In the genomic region with DNA sequence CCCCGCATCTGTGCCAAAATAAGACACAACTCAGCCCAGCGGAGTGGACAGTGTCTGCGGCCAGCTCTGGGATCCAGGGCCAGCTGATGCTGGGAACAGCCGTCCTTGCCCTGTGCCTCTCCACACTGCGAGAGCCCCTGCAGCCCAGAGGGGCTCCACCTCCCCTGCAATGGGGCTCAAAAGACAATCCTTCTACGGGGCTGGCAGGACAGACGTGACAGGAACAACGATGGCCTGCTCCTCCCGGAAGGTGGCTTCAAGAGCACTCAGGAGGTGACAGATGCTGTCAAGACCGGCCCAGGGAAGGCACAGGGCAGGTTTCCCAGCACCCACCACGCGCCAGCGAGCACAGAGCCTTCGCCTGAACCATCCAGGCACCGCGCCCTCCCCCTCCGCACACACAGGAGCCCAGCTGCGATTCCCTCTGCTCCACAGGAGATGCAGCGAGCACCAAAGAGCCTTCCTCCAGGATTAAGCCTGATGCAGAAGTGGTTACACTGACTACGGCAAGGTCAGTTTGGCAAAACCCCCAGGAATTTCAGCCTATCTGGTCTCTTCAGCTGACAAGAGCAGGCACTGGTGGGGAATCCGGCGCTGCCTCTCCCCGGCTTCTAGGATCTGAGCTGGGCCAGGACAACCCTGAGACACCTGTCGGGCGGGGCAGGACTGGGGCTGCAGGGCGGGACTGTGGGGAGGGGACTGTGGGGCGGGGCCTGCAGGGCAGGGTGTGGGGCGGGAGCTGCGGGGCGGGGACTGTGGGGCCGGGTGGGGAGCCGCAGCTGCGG, we compare ENCODE assay signal across 8 cellular contexts.
DNase-seq lines count a peak whose midpoint lies in the region; ATAC-seq and TF ChIP-seq lines count a peak whose summit lies in the region.

No MANE protein-coding gene starts in this region.

- DNase-seq in AG08395 (ENCODE audit: low spot score): peak; percentile 20
- peak; percentile 61 for DNase-seq in IMR-90
- DNase-seq in activated naive CD8-positive, alpha-beta T cell treated with anti-CD3 and anti-CD28 coated beads, Interleukin-2, amount 50 U/mL, for 24 hours: no peak
- peak; percentile 78 for DNase-seq in iPS-NIHi7 (ENCODE audit: extremely low spot score)
- DNase-seq in stimulated activated naive B cell treated with anti-CD40 and anti-IgM and Interleukin-4, amounts not matched to agents 10 μg/mL and 1 μg/mL and 100 μg/mL, for 72 hours: no peak
- DNase-seq in hepatic stellate cell (ENCODE audit: low spot score): no peak
- no peak for DNase-seq in NAMALWA (ENCODE audit: low spot score)
- no peak for DNase-seq in naive thymus-derived CD8-positive, alpha-beta T cell

- TF ChIP-seq RAD21 in IMR-90 (IDR thresholded peaks at IDR 0.05; ENCODE audit: low read length): no peak

- H3K9me3 ChIP-seq in IMR-90 (ENCODE audit: control insufficient read depth, insufficient read depth, low read length): no peaks in the 10 kb centered on the region

- H4K91ac ChIP-seq in IMR-90 (ENCODE audit: insufficient read depth, low read depth, low read length): peak overlapping the region; percentile 68

- H3K9ac ChIP-seq in IMR-90 (ENCODE audit: low read depth, low read length): peak overlapping the region; percentile 34; the same call in 1 of the 2 replicates

- no peaks in the 10 kb centered on the region for H3K27me3 ChIP-seq in IMR-90 (ENCODE audit: control insufficient read depth, insufficient read depth, low read length)

- dilution Hi-C loops in IMR-90 (cut with HindIII; ENCODE audit: low sequenced_read_pairs, unreplicated experiment): no loop called here

- no peak overlapping the region for H3K4me3 ChIP-seq in IMR-90 (ENCODE audit: insufficient read depth, low read depth, low read length)

- TF ChIP-seq CTCF in IMR-90 (conservative IDR thresholded peaks at IDR 0.05; ENCODE audit: low read depth, low read length): no peak

- H4K20me1 ChIP-seq in IMR-90 (ENCODE audit: insufficient read depth, low read length): peaks cover 70% of the 10 kb centered on the region

- no peak for TF ChIP-seq POLR2A in IMR-90 (IDR thresholded peaks at IDR 0.05; ENCODE audit: low read depth, low read length)

- peaks cover 31% of the 10 kb centered on the region for H3K36me3 Mint-ChIP-seq in activated naive CD8-positive, alpha-beta T cell treated with anti-CD3 and anti-CD28 coated beads, Interleukin-2, amount 50 U/mL, for 24 hours (ENCODE audit: low read depth)
- H3K36me3 Mint-ChIP-seq in stimulated activated naive B cell treated with anti-CD40 and anti-IgM and Interleukin-4, amounts not matched to agents 10 μg/mL and 1 μg/mL and 100 μg/mL, for 72 hours: peaks cover 42 to 58% of the 10 kb centered on the region in 2 donors
- peaks cover 0 to 10% (median 0%) of the 10 kb centered on the region in 3 donors for H3K36me3 Mint-ChIP-seq in naive thymus-derived CD8-positive, alpha-beta T cell

- no peaks in the 10 kb centered on the region for H3K27me3 Mint-ChIP-seq in activated naive CD8-positive, alpha-beta T cell treated with anti-CD3 and anti-CD28 coated beads, Interleukin-2, amount 50 U/mL, for 24 hours
- H3K27me3 Mint-ChIP-seq in stimulated activated naive B cell treated with anti-CD40 and anti-IgM and Interleukin-4, amounts not matched to agents 10 μg/mL and 1 μg/mL and 100 μg/mL, for 72 hours: no peaks in the 10 kb centered on the region
- H3K27me3 Mint-ChIP-seq in naive thymus-derived CD8-positive, alpha-beta T cell: no peaks in the 10 kb centered on the region

- H3K23ac ChIP-seq in IMR-90 (ENCODE audit: low read depth, low read length): peak overlapping the region; percentile 99

- peak overlapping the region; percentile 10; the same call in 1 of the 2 replicates for H3K18ac ChIP-seq in IMR-90 (ENCODE audit: low read depth, low read length)

- no peak overlapping the region for H3K56ac ChIP-seq in IMR-90 (ENCODE audit: extremely low read depth, insufficient read depth, low read length)

- H3K36me3 ChIP-seq in IMR-90 (ENCODE audit: control insufficient read depth, insufficient read depth, low read length): peaks cover 5% of the 10 kb centered on the region

- peak overlapping the region; percentile 49 for H2AFZ ChIP-seq in IMR-90 (replicated peaks; ENCODE audit: low read length, poor library complexity)

- peak overlapping the region; percentile 85 for H2BK120ac ChIP-seq in IMR-90 (ENCODE audit: low read depth, low read length)

- peaks cover 65% of the 10 kb centered on the region for H3K9me1 ChIP-seq in IMR-90 (ENCODE audit: insufficient read depth, low read length)

- peak overlapping the region; percentile 97 for H2AK5ac ChIP-seq in IMR-90 (ENCODE audit: low read depth, low read length)

- peak overlapping the region; percentile 23 for H4K5ac ChIP-seq in IMR-90 (ENCODE audit: low read depth, low read length)

- H3K79me1 ChIP-seq in IMR-90 (ENCODE audit: low read depth in 1 of 2, low read length in 2 of 2): peaks cover 28 to 94% of the 10 kb centered on the region in 2 experiments

- peak overlapping the region; percentile 8 to 81; a peak in 2 of 4 replicates for H4K8ac ChIP-seq in IMR-90 (ENCODE audit: low read depth in 2 of 2, low read length in 2 of 2)

- peak overlapping the region; percentile 83 for H3K27ac Mint-ChIP-seq in activated naive CD8-positive, alpha-beta T cell treated with anti-CD3 and anti-CD28 coated beads, Interleukin-2, amount 50 U/mL, for 24 hours
- H3K27ac Mint-ChIP-seq in stimulated activated naive B cell treated with anti-CD40 and anti-IgM and Interleukin-4, amounts not matched to agents 10 μg/mL and 1 μg/mL and 100 μg/mL, for 72 hours: peak overlapping the region; percentile 42
- H3K27ac Mint-ChIP-seq in naive thymus-derived CD8-positive, alpha-beta T cell: peak overlapping the region in 5 of 10 donors; percentile 10 to 98 (median 62)

- H2AK9ac ChIP-seq in IMR-90 (replicated peaks; ENCODE audit: low read depth, low read length, poor library complexity): peak overlapping the region; percentile 89

- H3K27ac ChIP-seq in IMR-90 (ENCODE audit: insufficient read depth, low read length): peak overlapping the region; percentile 83

- in situ Hi-C loops in IMR-90 (cut with MboI; ENCODE audit: low sequenced_read_pairs): no loop called here

- H3K4me2 ChIP-seq in IMR-90 (ENCODE audit: low read depth, low read length): peak overlapping the region; percentile 61

- peaks cover 69% of the 10 kb centered on the region for H3K4me1 ChIP-seq in IMR-90 (ENCODE audit: control insufficient read depth, insufficient read depth, low read length)

- intact Hi-C loops in IMR-90 (cut with micrococcal nuclease): no loop called here

- peak overlapping the region; percentile 82; the same call in 2 of the 3 replicates for H2BK15ac ChIP-seq in IMR-90 (ENCODE audit: low read depth, low read length)

- peak overlapping the region; percentile 92 for H2BK5ac ChIP-seq in IMR-90 (ENCODE audit: low read depth, low read length, poor library complexity, severe bottlenecking)

- 40% methylated on average over 13 of the region's 33 CpGs; no CpG with 5 or more reads in 1 of the 2 experiments for WGBS in IMR-90 (ENCODE audit: extremely low coverage in 2 of 2, insufficient read length in 1 of 2), 2 experiments

- BruUV-seq in IMR-90 (replicated peaks; lab: Mats Ljungman, UMichigan): no TSS peak

- peak overlapping the region; percentile 81 for H3K14ac ChIP-seq in IMR-90 (replicated peaks; ENCODE audit: low read depth, low read length)

- ATAC-seq in IMR-90 (ENCODE audit: low read depth): peak; percentile 4
- ATAC-seq in activated naive CD8-positive, alpha-beta T cell treated with anti-CD3 and anti-CD28 coated beads, Interleukin-2, amount 50 U/mL, for 24 hours: no peak
- no peak for ATAC-seq in stimulated activated naive B cell treated with anti-CD40 and anti-IgM and Interleukin-4, amounts not matched to agents 10 μg/mL and 1 μg/mL and 100 μg/mL, for 72 hours (replicated peaks)
- ATAC-seq in naive thymus-derived CD8-positive, alpha-beta T cell: no peak

- H3K4me3 Mint-ChIP-seq in activated naive CD8-positive, alpha-beta T cell treated with anti-CD3 and anti-CD28 coated beads, Interleukin-2, amount 50 U/mL, for 24 hours: peak overlapping the region; percentile 56
- peak overlapping the region in 1 of 2 donors; percentile 51 for H3K4me3 Mint-ChIP-seq in stimulated activated naive B cell treated with anti-CD40 and anti-IgM and Interleukin-4, amounts not matched to agents 10 μg/mL and 1 μg/mL and 100 μg/mL, for 72 hours
- peak overlapping the region in 5 of 10 donors; percentile 10 to 53 (median 33) for H3K4me3 Mint-ChIP-seq in naive thymus-derived CD8-positive, alpha-beta T cell

- H3K9me3 Mint-ChIP-seq in activated naive CD8-positive, alpha-beta T cell treated with anti-CD3 and anti-CD28 coated beads, Interleukin-2, amount 50 U/mL, for 24 hours: no peaks in the 10 kb centered on the region
- H3K9me3 Mint-ChIP-seq in stimulated activated naive B cell treated with anti-CD40 and anti-IgM and Interleukin-4, amounts not matched to agents 10 μg/mL and 1 μg/mL and 100 μg/mL, for 72 hours: peaks cover 0 to 1% of the 10 kb centered on the region in 2 donors
- H3K9me3 Mint-ChIP-seq in naive thymus-derived CD8-positive, alpha-beta T cell: no peaks in the 10 kb centered on the region

- peaks cover 94% of the 10 kb centered on the region for H3K4me1 Mint-ChIP-seq in activated naive CD8-positive, alpha-beta T cell treated with anti-CD3 and anti-CD28 coated beads, Interleukin-2, amount 50 U/mL, for 24 hours
- H3K4me1 Mint-ChIP-seq in stimulated activated naive B cell treated with anti-CD40 and anti-IgM and Interleukin-4, amounts not matched to agents 10 μg/mL and 1 μg/mL and 100 μg/mL, for 72 hours: peaks cover 84 to 97% of the 10 kb centered on the region in 2 donors
- peaks cover 56 to 96% (median 96%) of the 10 kb centered on the region in 4 donors for H3K4me1 Mint-ChIP-seq in naive thymus-derived CD8-positive, alpha-beta T cell

- H3K4ac ChIP-seq in IMR-90 (ENCODE audit: low read depth, low read length): peak overlapping the region; percentile 98

- CTCF ChIA-PET in IMR-90 (lab: Yijun Ruan, JAX): no interaction called here

- H2BK20ac ChIP-seq in IMR-90 (ENCODE audit: low read depth, low read length): peak overlapping the region; percentile 72; the same call in 1 of the 2 replicates

- POLR2A ChIA-PET in IMR-90 (lab: Charles Lee; ENCODE audit: unreplicated experiment): no interaction called here
- POLR2A ChIA-PET in naive thymus-derived CD8-positive, alpha-beta T cell (lab: Charles Lee): no interaction called here

TF ChIP-seq in IMR-90, 13 proteins besides CTCF, POLR2A, EP300 and RAD21 (continues in another document):
- TF ChIP-seq MXI1 (IDR thresholded peaks at IDR 0.05; ENCODE audit: borderline replicate concordance, low read depth, low read length) (no peak), BHLHE40 (IDR thresholded peaks at IDR 0.05; ENCODE audit: low read depth, low read length) (no peak), FOS (IDR thresholded peaks at IDR 0.05; ENCODE audit: low read depth, low read length) (no peak)

Comparison
In these comparisons a context has a peak if more than half of its experiments do, and no peak if none do; other contexts are left out.
1. DNase-seq: peak in AG08395 (single experiment), IMR-90 (single experiment) and iPS-NIHi7 (single experiment); none in activated naive CD8-positive, alpha-beta T cell treated with anti-CD3 and anti-CD28 coated beads, Interleukin-2, amount 50 U/mL, for 24 hours (single experiment), stimulated activated naive B cell treated with anti-CD40 and anti-IgM and Interleukin-4, amounts not matched to agents 10 μg/mL and 1 μg/mL and 100 μg/mL, for 72 hours (single experiment), hepatic stellate cell (single experiment), NAMALWA (single experiment) and naive thymus-derived CD8-positive, alpha-beta T cell (0 of 10).